In genomic region chr20:62929051-62929538, GRCh38 we compare ENCODE assay signal across 8 cellular contexts. TPM values are rescaled to one million over a fixed set of nuclear protein-coding genes. Genes with fewer than 3 reads are reported as not detected.
DNase-seq lines count a peak whose midpoint lies in the region; ATAC-seq and TF ChIP-seq lines count a peak whose summit lies in the region.

No MANE protein-coding gene starts in this region.

- H3K27ac Mint-ChIP-seq in GM23338 = peak overlapping the region; percentile 92

- H4K20me1 ChIP-seq in GM23338 (replicated peaks; ENCODE audit: insufficient read depth) = peaks cover 26% of the 10 kb centered on the region

- H3K9me3 Mint-ChIP-seq in GM23338 = no peaks in the 10 kb centered on the region; the same call in 2 of the 3 replicates

- peaks cover 49% of the 10 kb centered on the region for H3F3A ChIP-seq in GM23338 (replicated peaks; ENCODE audit: low read depth)

- no peak for TF ChIP-seq CTCF in GM23338 (conservative IDR thresholded peaks at IDR 0.05; ENCODE audit: low read depth in 2 of 2)
- no peak for TF ChIP-seq CTCF in colonic mucosa (IDR thresholded peaks at IDR 0.05)
- no peak for TF ChIP-seq CTCF in kidney epithelial cell (IDR thresholded peaks at IDR 0.05; ENCODE audit: insufficient read depth, low read length, poor library complexity, severe bottlenecking)

- H3K4me1 ChIP-seq in GM23338 (ENCODE audit: insufficient read depth) = peaks cover 61% of the 10 kb centered on the region
- H3K4me1 ChIP-seq in colonic mucosa = peaks cover 24% of the 10 kb centered on the region

- H3K9me2 ChIP-seq in GM23338 (ENCODE audit: insufficient read depth) = no peaks in the 10 kb centered on the region

- H3K27me3 ChIP-seq in GM23338 (ENCODE audit: insufficient read depth) (no peaks in the 10 kb centered on the region), colonic mucosa (no peaks in the 10 kb centered on the region), kidney epithelial cell (ENCODE audit: control insufficient read depth, insufficient read depth, low read length) (no peaks in the 10 kb centered on the region)

- intact Hi-C loops in colonic mucosa (cut with DNase I) = no loop called here

- H3K36me3 Mint-ChIP-seq in GM23338 (ENCODE audit: low read depth) = peaks cover 15% of the 10 kb centered on the region; the same call in 2 of the 3 replicates

- peak overlapping the region; percentile 97 for H3K4me2 ChIP-seq in GM23338

- peak overlapping the region; percentile 95 for H3K4me3 ChIP-seq in GM23338
- H3K4me3 ChIP-seq in colonic mucosa = peak overlapping the region; percentile 42
- peak overlapping the region; percentile 35 for H3K4me3 ChIP-seq in kidney epithelial cell (ENCODE audit: low read depth, low read length)

- peaks cover 84% of the 10 kb centered on the region for H3K79me2 ChIP-seq in GM23338 (replicated peaks; ENCODE audit: insufficient read depth)

- H3K36me3 ChIP-seq in GM23338 (ENCODE audit: insufficient read depth) (peaks cover 5% of the 10 kb centered on the region; the same call in 1 of the 2 replicates), colonic mucosa (no peaks in the 10 kb centered on the region), kidney epithelial cell (ENCODE audit: control insufficient read depth, insufficient read depth, low read length) (no peaks in the 10 kb centered on the region)

- H3K9me3 ChIP-seq in colonic mucosa = no peaks in the 10 kb centered on the region

- H2AFZ ChIP-seq in GM23338 = no peak overlapping the region

- H3K4me1 Mint-ChIP-seq in GM23338 = peaks cover 33% of the 10 kb centered on the region

- H3K4me3 Mint-ChIP-seq in GM23338 = peak overlapping the region; percentile 76

- H3K27ac ChIP-seq in GM23338 (ENCODE audit: low read depth) = peak overlapping the region; percentile 94
- H3K27ac ChIP-seq in colonic mucosa = peak overlapping the region; percentile 85

- H3K9ac ChIP-seq in colonic mucosa (ENCODE audit: low read depth in 2 of 2, low read length in 2 of 2) = peak overlapping the region; percentile 51 to 65

- ATAC-seq in GM23338 = peak; percentile 59
- ATAC-seq in HG03460 (IDR thresholded peaks at IDR 0.05; ENCODE audit: unreplicated experiment) = no peak

- peak; percentile 96 for DNase-seq in GM23338 (ENCODE audit: low spot score)
- peak; percentile 58 for DNase-seq in activated CD4-positive, CD25-positive, alpha-beta regulatory T cell treated with anti-CD3 and anti-CD28 coated beads, Interleukin-2, amount 50 U/mL, for 72 hours
- peak; percentile 86 for DNase-seq in colonic mucosa
- no peak for DNase-seq in kidney epithelial cell (ENCODE audit: low read depth)
- DNase-seq in stimulated activated CD4-positive, alpha-beta T cell treated with anti-CD3 and anti-CD28 coated beads, Interleukin-4, amount 100 ng/mL, for 24 hours = peak; percentile 56
- DNase-seq in cerebellar cortex (ENCODE audit: low spot score) = no peak
- no peak for DNase-seq in NCI-H774 (lab: John Stamatoyannopoulos, UW)

- H3K27me3 Mint-ChIP-seq in GM23338 (ENCODE audit: insufficient read depth, low read depth, poor library complexity) = peaks cover 23% of the 10 kb centered on the region

TF ChIP-seq in GM23338, 12 proteins besides CTCF, POLR2A, EP300 and RAD21:
- TF ChIP-seq POLR2AphosphoS5 (IDR thresholded peaks at IDR 0.05; ENCODE audit: low read depth) (peak; percentile 75), ZNF331 (CRISPR knock-in tag; IDR thresholded peaks at IDR 0.05; ENCODE audit: low read depth) (no peak), EZH2 (IDR thresholded peaks at IDR 0.05; ENCODE audit: low read depth, unreplicated experiment) (no peak), ZNF114 (CRISPR knock-in tag; IDR thresholded peaks at IDR 0.05) (no peak), ZNF462 (CRISPR knock-in tag; IDR thresholded peaks at IDR 0.05) (no peak), NANOG (IDR thresholded peaks at IDR 0.05; ENCODE audit: borderline replicate concordance) (no peak)
TF ChIP-seq in GM23338: peak in this region for 1.

RNA-seq across cellular contexts. Expression of gene DIDO1, which starts 2.8 kb away (rescaled TPM):
- 147 and 162 TPM in 2 replicates for total RNA-seq in GM23338 (2014; rRNA removed; shearing (Covaris generic))
- 61.5 and 72.4 TPM in 2 replicates for polyA plus RNA-seq in GM23338 (2016; fragmentation: Nextera tagmentation; extraction: Ambion mirVana)
- 10 to 100 TPM; 41.4 to 50.4 TPM for total RNA-seq in colonic mucosa
- total RNA-seq in kidney epithelial cell = 37.9 and 40.2 TPM in 2 replicates

RNA-seq across cellular contexts. Expression of gene GID8, which starts 8.9 kb away (rescaled TPM):
- total RNA-seq in GM23338 (2014; rRNA removed; shearing (Covaris generic)) = 102 and 106 TPM in 2 replicates
- polyA plus RNA-seq in GM23338 (2016; fragmentation: Nextera tagmentation; extraction: Ambion mirVana) = 41.7 and 41.8 TPM in 2 replicates
- total RNA-seq in colonic mucosa (10 to 100 TPM; 37.3 to 40.4 TPM), kidney epithelial cell (32.9 and 36.3 TPM in 2 replicates)

RNA-seq across cellular contexts. Expression of gene SLC17A9, which starts 23.4 kb away (rescaled TPM):
- total RNA-seq in GM23338 (2014; rRNA removed; shearing (Covaris generic)) = 24.2 and 32.0 TPM in 2 replicates
- 36.1 and 39.3 TPM in 2 replicates for polyA plus RNA-seq in GM23338 (2016; fragmentation: Nextera tagmentation; extraction: Ambion mirVana)
- total RNA-seq in colonic mucosa = 10 to 100 TPM; 23.1 to 54.7 TPM
- 12.0 and 13.8 TPM in 2 replicates for total RNA-seq in kidney epithelial cell

Comparison
In these comparisons a context has a peak if more than half of its experiments do, and no peak if none do; other contexts are left out.
1. DNase-seq: peak in GM23338 (single experiment), activated CD4-positive, CD25-positive, alpha-beta regulatory T cell treated with anti-CD3 and anti-CD28 coated beads, Interleukin-2, amount 50 U/mL, for 72 hours (single experiment), colonic mucosa (single experiment) and stimulated activated CD4-positive, alpha-beta T cell treated with anti-CD3 and anti-CD28 coated beads, Interleukin-4, amount 100 ng/mL, for 24 hours (single experiment); none in kidney epithelial cell (single experiment), cerebellar cortex (single experiment) and NCI-H774 (single experiment).
2. H3K4me3 ChIP-seq: peak in every context shown above with its lines; median percentile 95 in GM23338; 42 in colonic mucosa; 35 in kidney epithelial cell.